Comparison of ENCODE assay signal across 13 cellular contexts in genomic region chr5:72281430-72281763, GRCh38. TPM values are rescaled to one million over a fixed set of nuclear protein-coding genes. Genes with fewer than 3 reads are reported as not detected.
DNase-seq lines count a peak whose midpoint lies in the region; ATAC-seq, FAIRE-seq and TF ChIP-seq lines count a peak whose summit lies in the region.
"Had no signal": no experiment of that assay in that cellular context is flagged by ENCODE, and none has a peak within 500 bp of the region (broad histone marks: within the 10 kb centered on the region; RNA-seq: fewer than 3 reads in every experiment).

No MANE protein-coding gene starts in this region.

- 98% methylated on average over 1 of the region's 1 CpG for WGBS in HepG2 (ENCODE audit: low lambda C conversion rate)
- WGBS in right lobe of liver (ENCODE audit: insufficient coverage, low coverage, low lambda C conversion rate, missing lambda C conversion rate), result 100% methylated on average over 1 of the region's 1 CpG
- 94 to 98% methylated on average over 1 of the region's 1 CpG for WGBS in ectodermal cell, 2 experiments

- H3K27me3 ChIP-seq in HepG2 (ENCODE audit: control insufficient read depth in 1 of 2, insufficient read depth in 2 of 2, low read length in 2 of 2) (no peaks in the 10 kb centered on the region), right lobe of liver (no peaks in the 10 kb centered on the region), ectodermal cell (ENCODE audit: control insufficient read depth, insufficient read depth, low read length, poor library complexity, severe bottlenecking) (no peaks in the 10 kb centered on the region), parathyroid adenoma (ENCODE audit: control insufficient read depth, insufficient read depth, low read length) (no peaks in the 10 kb centered on the region)
- H3K27me3 ChIP-seq: cardiac muscle cell had no signal

- CTCF ChIA-PET in HepG2 (lab: Yijun Ruan, JAX; ENCODE audit: low intra/inter-chr PET ratio, low total read pairs), result no interaction called here
- CTCF ChIA-PET in WTC11 (lab: Charles Lee), result interaction anchor here (1.3 kb wide), 2 partner anchors 498 kb away, joined by 4 to 10 read pairs; no protein-coding TSS in a partner anchor

- H2AFZ ChIP-seq in HepG2 (ENCODE audit: low read length) (no peak overlapping the region), parathyroid adenoma (no peak overlapping the region)

- H3K4me1 ChIP-seq in HepG2 (ENCODE audit: insufficient read depth, low read length) (peaks cover 42% of the 10 kb centered on the region), right lobe of liver (peaks cover 0 to 10% (median 0%) of the 10 kb centered on the region in 4 donors), ectodermal cell (ENCODE audit: control insufficient read depth, insufficient read depth, low read length) (no peaks in the 10 kb centered on the region), parathyroid adenoma (no peaks in the 10 kb centered on the region)

- POLR2A ChIA-PET in HepG2 (lab: Yijun Ruan, JAX), result interaction anchor here (0.6 to 1.3 kb wide), 4 partner anchors 11 to 39 kb away, joined by 3 to 10 read pairs (median 7); partner anchors contain the start of genes MRPS27 and PTCD2
- POLR2A ChIA-PET in WTC11 (lab: Charles Lee), result no interaction called here

- intact Hi-C loops in HepG2 (cut with micrococcal nuclease; ENCODE audit: unreplicated experiment), result no loop called here
- intact Hi-C loops in right lobe of liver (cut with DNase I), result no loop called here

- no peak overlapping the region for H3K4me3 Mint-ChIP-seq in WTC11

- TF ChIP-seq CTCF in HepG2 (CRISPR knock-in tag; IDR thresholded peaks at IDR 0.05) (no peak), right lobe of liver (IDR thresholded peaks at IDR 0.05) (no peak), parathyroid adenoma (IDR thresholded peaks at IDR 0.05) (no peak), WTC11 (IDR thresholded peaks at IDR 0.05) (no peak)

- H3K9ac ChIP-seq in HepG2 (ENCODE audit: insufficient read depth, low read depth, low read length), result no peak overlapping the region
- no peak overlapping the region for H3K9ac ChIP-seq in parathyroid adenoma

- H3K9me3 Mint-ChIP-seq in WTC11, result peaks cover 3% of the 10 kb centered on the region; the same call in 1 of the 2 replicates

- TF ChIP-seq RAD21 in HepG2 (CRISPR knock-in tag; IDR thresholded peaks at IDR 0.05), result no peak

- DNase-seq in HepG2 (ENCODE audit: low spot score) (no peak), right lobe of liver (no peak), HuH-7.5 (ENCODE audit: low spot score) (no peak), WTC11 (ENCODE audit: low spot score) (no peak), T-helper 9 cell (no peak)
- DNase-seq: GDM1; stimulated activated CD4-positive, alpha-beta T cell treated with anti-CD3 and anti-CD28 coated beads, Interleukin-2, amount 100 ng/mL, for 48 hours had no signal

- H3K27ac ChIP-seq in HepG2 (ENCODE audit: extremely low read length, insufficient read depth, low read length) (peak overlapping the region; percentile 42), right lobe of liver (no peak overlapping the region), ectodermal cell (ENCODE audit: insufficient read depth, low read depth, low read length, poor library complexity, severe bottlenecking) (peak overlapping the region; percentile 1), parathyroid adenoma (peak overlapping the region; percentile 2)
- H3K27ac ChIP-seq: cardiac muscle cell had no signal

- H3K27me3 Mint-ChIP-seq in WTC11 (ENCODE audit: low read depth), result no peaks in the 10 kb centered on the region

- no peak overlapping the region for H3K4me2 ChIP-seq in HepG2 (ENCODE audit: low read depth, low read length)
- no peak overlapping the region for H3K4me2 ChIP-seq in parathyroid adenoma (ENCODE audit: low read length)

- H3K9me3 ChIP-seq in HepG2 (ENCODE audit: low read length), result no peaks in the 10 kb centered on the region
- H3K9me3 ChIP-seq in right lobe of liver, result no peaks in the 10 kb centered on the region
- H3K9me3 ChIP-seq in ectodermal cell (ENCODE audit: control insufficient read depth, low read length), result no peaks in the 10 kb centered on the region
- H3K9me3 ChIP-seq in parathyroid adenoma (ENCODE audit: control insufficient read depth, low read length), result no peaks in the 10 kb centered on the region

- ATAC-seq in HepG2, result no peak
- no peak for ATAC-seq in right lobe of liver
- ATAC-seq in WTC11, result no peak
- no peak for ATAC-seq in GM18517 (IDR thresholded peaks at IDR 0.05; ENCODE audit: unreplicated experiment)

- H3K4me1 Mint-ChIP-seq in WTC11, result no peaks in the 10 kb centered on the region; the same call in 1 of the 2 replicates

- TF ChIP-seq EP300 in HepG2 (IDR thresholded peaks at IDR 0.05; ENCODE audit: low read depth in 2 of 2, low read length in 2 of 2) (no peak), HepG2 (CRISPR knock-in tag; IDR thresholded peaks at IDR 0.05; ENCODE audit: borderline replicate concordance) (no peak)

- H3K36me3 ChIP-seq in HepG2 (replicated peaks in 1 of 2; ENCODE audit: control insufficient read depth in 1 of 2, insufficient read depth in 2 of 2, low read length in 2 of 2), result peaks cover 2 to 16% of the 10 kb centered on the region in 2 experiments
- H3K36me3 ChIP-seq in right lobe of liver, result no peaks in the 10 kb centered on the region
- no peaks in the 10 kb centered on the region for H3K36me3 ChIP-seq in ectodermal cell (ENCODE audit: control insufficient read depth, insufficient read depth, low read length)
- H3K36me3 ChIP-seq in parathyroid adenoma (ENCODE audit: control insufficient read depth, insufficient read depth, low read length), result no peaks in the 10 kb centered on the region

- no peak overlapping the region for H3K27ac Mint-ChIP-seq in WTC11

- no peak overlapping the region for H3K4me3 ChIP-seq in HepG2 (replicated peaks in 1 of 3; ENCODE audit: insufficient read depth in 1 of 3, low read depth in 2 of 3, low read length in 3 of 3)
- no peak overlapping the region for H3K4me3 ChIP-seq in right lobe of liver
- no peak overlapping the region for H3K4me3 ChIP-seq in ectodermal cell (ENCODE audit: insufficient read depth, low read depth, low read length)
- no peak overlapping the region for H3K4me3 ChIP-seq in parathyroid adenoma (ENCODE audit: low read depth, low read length)
- H3K4me3 ChIP-seq: cardiac muscle cell had no signal

- H3K36me3 Mint-ChIP-seq in WTC11, result peaks cover 24% of the 10 kb centered on the region

- no peak for FAIRE-seq in HepG2 (lab: Jason Lieb, UNC)
- FAIRE-seq: TTC549, urothelium cell line had no signal

- H4K20me1 ChIP-seq in HepG2 (ENCODE audit: insufficient read depth, low read length), result no peaks in the 10 kb centered on the region

- H3K79me2 ChIP-seq in HepG2 (ENCODE audit: insufficient read depth, low read length), result peaks cover 4% of the 10 kb centered on the region
- H3K79me2 ChIP-seq in parathyroid adenoma, result peaks cover 6% of the 10 kb centered on the region

- in situ Hi-C loops in HepG2 (cut with HindIII; ENCODE audit: extremely low pct_ligation_motif_present, low pct_unique_long_range_greater_than_20kb), result no loop called here

- no TSS peak for BruUV-seq in HepG2 (replicated peaks; lab: Mats Ljungman, UMichigan)

- TF ChIP-seq POLR2A in HepG2 (IDR thresholded peaks at IDR 0.05; ENCODE audit: insufficient read depth in 1 of 2, low read depth in 2 of 2, low read length in 2 of 2) (no peak), right lobe of liver (IDR thresholded peaks at IDR 0.05) (no peak)

RNA-seq across cellular contexts. Expression of gene MRPS27, which starts 38.6 kb away (rescaled TPM):
- total RNA-seq in HepG2 (2016; rRNA removed; fragmentation: Illumina TruSeq; extraction: Trizol), result 115 and 139 TPM in 2 replicates
- total RNA-seq in HepG2 (2016; cell fraction: cytosol; rRNA removed; fragmentation: Illumina TruSeq; extraction: Trizol; ENCODE audit: low read depth), result 17.5 and 21.2 TPM in 2 replicates
- total RNA-seq in HepG2 (2016; cell fraction: insoluble cytoplasmic fraction; rRNA removed; fragmentation: Illumina TruSeq; extraction: Trizol), result 116 and 136 TPM in 2 replicates
- total RNA-seq in HepG2 (2016; cell fraction: membrane; rRNA removed; fragmentation: Illumina TruSeq; extraction: Trizol), result 84.2 and 94.1 TPM in 2 replicates
- 105 and 107 TPM in 2 replicates for total RNA-seq in HepG2 (2016; cell fraction: nucleus; rRNA removed; fragmentation: Illumina TruSeq; extraction: Trizol)
- polyA plus RNA-seq in HepG2 (2011; rRNA removed), result 69.9 and 71.8 TPM in 2 replicates
- 61.9 and 69.4 TPM in 2 replicates for polyA plus RNA-seq in HepG2 (2011; cell fraction: cytosol; rRNA removed)
- 35.6 and 40.4 TPM in 2 replicates for polyA plus RNA-seq in HepG2 (2011; cell fraction: nucleus; rRNA removed)
- 50.1 and 50.6 TPM in 2 replicates for polyA plus RNA-seq in HepG2 (2012)
- 15.3 and 16.9 TPM in 2 replicates for polyA plus RNA-seq in HepG2 (2016; cell fraction: cytosol; fragmentation: Illumina TruSeq; extraction: Trizol; ENCODE audit: low read depth)
- 115 and 117 TPM in 2 replicates for polyA plus RNA-seq in HepG2 (2016; cell fraction: insoluble cytoplasmic fraction; fragmentation: Illumina TruSeq; extraction: Trizol; ENCODE audit: low read depth)
- 55.5 and 63.7 TPM in 2 replicates for polyA plus RNA-seq in HepG2 (2016; cell fraction: membrane; fragmentation: Illumina TruSeq; extraction: Trizol; ENCODE audit: low read depth)
- 77.0 and 147 TPM in 2 replicates for polyA plus RNA-seq in HepG2 (2016; cell fraction: nucleus; fragmentation: Illumina TruSeq; extraction: Trizol; ENCODE audit: insufficient read depth, low read depth)
- polyA minus RNA-seq in HepG2 (2011; rRNA and poly(A)+ RNA removed; ENCODE audit: low replicate concordance), result 215 and 246 TPM in 2 replicates
- polyA minus RNA-seq in HepG2 (2011; cell fraction: cytosol; rRNA and poly(A)+ RNA removed), result 76.1 and 103 TPM in 2 replicates
- 93.1 and 114 TPM in 2 replicates for polyA minus RNA-seq in HepG2 (2011; cell fraction: nucleus; rRNA and poly(A)+ RNA removed)
- total RNA-seq in right lobe of liver, result 10 to 100 TPM; 28.6 to 40.3 (median 36.0) TPM
- polyA plus RNA-seq in ectodermal cell (2013, experiment 1 of 4), result 116 TPM
- 116 TPM for polyA plus RNA-seq in ectodermal cell (2013, experiment 2 of 4)
- polyA plus RNA-seq in ectodermal cell (2013, experiment 3 of 4), result 85.1 TPM
- 90.5 TPM for polyA plus RNA-seq in ectodermal cell (2013, experiment 4 of 4)
- total RNA-seq in WTC11 (2021), result 80.1 to 96.9 TPM (median 91.0 TPM) in 3 replicates

RNA-seq across cellular contexts. Expression of gene PTCD2, which starts 38.8 kb away (rescaled TPM):
- total RNA-seq in HepG2 (2016; rRNA removed; fragmentation: Illumina TruSeq; extraction: Trizol), result 6.4 and 7.0 TPM in 2 replicates
- total RNA-seq in HepG2 (2016; cell fraction: cytosol; rRNA removed; fragmentation: Illumina TruSeq; extraction: Trizol; ENCODE audit: low read depth), result 1.2 and 1.8 TPM in 2 replicates
- 7.0 and 9.2 TPM in 2 replicates for total RNA-seq in HepG2 (2016; cell fraction: insoluble cytoplasmic fraction; rRNA removed; fragmentation: Illumina TruSeq; extraction: Trizol)
- total RNA-seq in HepG2 (2016; cell fraction: membrane; rRNA removed; fragmentation: Illumina TruSeq; extraction: Trizol), result 3.4 TPM in 2 replicates
- total RNA-seq in HepG2 (2016; cell fraction: nucleus; rRNA removed; fragmentation: Illumina TruSeq; extraction: Trizol), result 11.4 and 14.2 TPM in 2 replicates
- polyA plus RNA-seq in HepG2 (2011; rRNA removed), result 5.3 and 5.5 TPM in 2 replicates
- polyA plus RNA-seq in HepG2 (2011; cell fraction: cytosol; rRNA removed), result 2.2 and 3.7 TPM in 2 replicates
- 9.0 and 11.4 TPM in 2 replicates for polyA plus RNA-seq in HepG2 (2011; cell fraction: nucleus; rRNA removed)
- polyA plus RNA-seq in HepG2 (2012), result 3.9 and 4.5 TPM in 2 replicates
- polyA plus RNA-seq in HepG2 (2016; cell fraction: cytosol; fragmentation: Illumina TruSeq; extraction: Trizol; ENCODE audit: low read depth), result 0.70 and 0.74 TPM in 2 replicates
- polyA plus RNA-seq in HepG2 (2016; cell fraction: insoluble cytoplasmic fraction; fragmentation: Illumina TruSeq; extraction: Trizol; ENCODE audit: low read depth), result 8.3 and 9.4 TPM in 2 replicates
- polyA plus RNA-seq in HepG2 (2016; cell fraction: membrane; fragmentation: Illumina TruSeq; extraction: Trizol; ENCODE audit: low read depth), result 1.6 and 2.1 TPM in 2 replicates
- polyA plus RNA-seq in HepG2 (2016; cell fraction: nucleus; fragmentation: Illumina TruSeq; extraction: Trizol; ENCODE audit: insufficient read depth, low read depth), result 13.3 and 14.0 TPM in 2 replicates
- 6.7 and 16.5 TPM in 2 replicates for polyA minus RNA-seq in HepG2 (2011; rRNA and poly(A)+ RNA removed; ENCODE audit: low replicate concordance)
- polyA minus RNA-seq in HepG2 (2011; cell fraction: cytosol; rRNA and poly(A)+ RNA removed), result 2.5 and 3.2 TPM in 2 replicates
- polyA minus RNA-seq in HepG2 (2011; cell fraction: nucleus; rRNA and poly(A)+ RNA removed), result 19.2 and 20.8 TPM in 2 replicates
- total RNA-seq in right lobe of liver, result 1 to 10 TPM; 4.3 to 8.5 (median 6.7) TPM
- 14.9 TPM for polyA plus RNA-seq in ectodermal cell (2013, experiment 1 of 4)
- polyA plus RNA-seq in ectodermal cell (2013, experiment 2 of 4), result 15.2 TPM
- polyA plus RNA-seq in ectodermal cell (2013, experiment 3 of 4), result 10.6 TPM
- 13.3 TPM for polyA plus RNA-seq in ectodermal cell (2013, experiment 4 of 4)
- total RNA-seq in WTC11 (2021), result 13.0 to 14.3 TPM (median 13.8 TPM) in 3 replicates

Comparison
In these comparisons a context has a peak if more than half of its experiments do, and no peak if none do; other contexts are left out.
1. H3K27ac ChIP-seq: peak in HepG2 (single experiment), ectodermal cell (single experiment) and parathyroid adenoma (single experiment); none in right lobe of liver (0 of 3).